ENCODE assay signal across 9 cellular contexts in the genomic region with DNA sequence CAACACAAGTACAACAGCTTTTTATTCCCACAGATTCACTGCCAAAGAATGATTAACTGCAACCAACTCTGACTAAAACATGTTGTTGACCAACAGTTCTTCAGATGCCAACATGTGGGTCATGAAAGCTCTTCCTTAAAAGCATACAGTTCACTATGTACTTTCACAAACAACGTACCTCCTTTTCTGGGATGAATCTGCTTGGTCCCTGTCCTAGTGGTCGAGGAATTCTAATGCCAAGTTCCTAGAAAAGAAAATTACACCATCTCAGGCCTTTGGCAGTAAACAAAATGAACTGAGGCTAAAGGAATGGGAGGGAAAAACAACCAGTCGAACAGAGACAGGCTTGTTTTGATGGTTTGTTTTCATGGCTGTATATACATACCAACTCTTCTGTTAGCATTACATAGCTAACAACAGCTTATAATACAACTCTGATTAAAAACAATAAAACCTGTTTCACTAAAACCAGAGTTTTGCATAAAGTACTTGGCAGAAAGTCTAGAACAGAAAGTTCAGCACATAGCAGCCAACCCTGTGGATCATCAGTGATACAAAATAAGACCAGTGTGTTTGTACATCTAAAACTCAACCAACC.
A peak's percentile ranks its signal among the peaks of the same experiment; 100 is the strongest.
DNase-seq lines count a peak whose midpoint lies in the region; ATAC-seq and TF ChIP-seq lines count a peak whose summit lies in the region.
"Had no signal": no experiment of that assay in that cellular context is flagged by ENCODE, and none has a peak within 500 bp of the region (broad histone marks: within the 10 kb centered on the region; RNA-seq: fewer than 3 reads in every experiment).

No MANE protein-coding gene starts in this region.

- in situ Hi-C loops in ACHN (cut with HindIII; ENCODE audit: low pct_ligation_motif_present, low pct_unique_long_range_greater_than_20kb, low sequenced_read_pairs), result no loop called here
- in situ Hi-C loops in KBM-7 (cut with MboI; ENCODE audit: low pct_unique_long_range_greater_than_20kb, low sequenced_read_pairs), result no loop called here

- H3K27ac ChIP-seq in VCaP (peak overlapping the region; percentile 96), uterus (peak overlapping the region; percentile 96 to 97)

- no peak for ATAC-seq in stimulated activated memory B cell treated with anti-CD40 and anti-IgM and Interleukin-4, amounts not matched to agents 10 μg/mL and 1 μg/mL and 100 μg/mL, for 72 hours

- H3K27ac Mint-ChIP-seq in stimulated activated memory B cell treated with anti-CD40 and anti-IgM and Interleukin-4, amounts not matched to agents 10 μg/mL and 1 μg/mL and 100 μg/mL, for 72 hours, result no peak overlapping the region
- H3K27ac Mint-ChIP-seq: activated CD4-positive, alpha-beta memory T cell treated with anti-CD3 and anti-CD28 coated beads for 36 hours; dendritic cell treated with granulocyte-macrophage colony-stimulating factor and Interleukin-4, amounts not matched to agents 40 ng/mL and 50 ng/mL, for 4 days had no signal

- no peak for TF ChIP-seq CTCF in VCaP (conservative IDR thresholded peaks at IDR 0.05)
- peak in 2 of 4 experiments; percentile 14 to 18 for TF ChIP-seq CTCF in uterus (IDR thresholded peaks at IDR 0.05)

- H3K4me3 ChIP-seq in uterus, result peak overlapping the region in 1 of 2 donors; percentile 1

- H3K9me3 ChIP-seq in uterus, result no peaks in the 10 kb centered on the region

- no peaks in the 10 kb centered on the region for H3K27me3 Mint-ChIP-seq in stimulated activated memory B cell treated with anti-CD40 and anti-IgM and Interleukin-4, amounts not matched to agents 10 μg/mL and 1 μg/mL and 100 μg/mL, for 72 hours
- H3K27me3 Mint-ChIP-seq: activated CD4-positive, alpha-beta memory T cell treated with anti-CD3 and anti-CD28 coated beads for 36 hours; dendritic cell treated with granulocyte-macrophage colony-stimulating factor and Interleukin-4, amounts not matched to agents 40 ng/mL and 50 ng/mL, for 4 days had no signal

- peaks cover 5% of the 10 kb centered on the region for H3K4me1 Mint-ChIP-seq in stimulated activated memory B cell treated with anti-CD40 and anti-IgM and Interleukin-4, amounts not matched to agents 10 μg/mL and 1 μg/mL and 100 μg/mL, for 72 hours

- intact Hi-C loops in uterus (cut with DNase I; ENCODE audit: low total_unique reads), result loop anchor here (10.0 kb wide), 1 partner anchor 47 kb away; no protein-coding TSS in a partner anchor

- H3K27me3 ChIP-seq in uterus, result no peaks in the 10 kb centered on the region

- peak; percentile 72 for DNase-seq in fibroblast of peridontal ligament (ENCODE audit: extremely low read depth)
- peak; percentile 35 for DNase-seq in myocyte (ENCODE audit: low read depth)
- peak in 1 of 2 donors; percentile 54 for DNase-seq in uterus
- no peak for DNase-seq in ACHN
- no peak for DNase-seq in KBM-7
- DNase-seq: activated CD4-positive, alpha-beta memory T cell treated with anti-CD3 and anti-CD28 coated beads for 36 hours had no signal

- H3K4me3 Mint-ChIP-seq in stimulated activated memory B cell treated with anti-CD40 and anti-IgM and Interleukin-4, amounts not matched to agents 10 μg/mL and 1 μg/mL and 100 μg/mL, for 72 hours, result no peak overlapping the region
- H3K4me3 Mint-ChIP-seq: activated CD4-positive, alpha-beta memory T cell treated with anti-CD3 and anti-CD28 coated beads for 36 hours; dendritic cell treated with granulocyte-macrophage colony-stimulating factor and Interleukin-4, amounts not matched to agents 40 ng/mL and 50 ng/mL, for 4 days had no signal

- H3K9me3 Mint-ChIP-seq in stimulated activated memory B cell treated with anti-CD40 and anti-IgM and Interleukin-4, amounts not matched to agents 10 μg/mL and 1 μg/mL and 100 μg/mL, for 72 hours, result no peaks in the 10 kb centered on the region
- H3K9me3 Mint-ChIP-seq: activated CD4-positive, alpha-beta memory T cell treated with anti-CD3 and anti-CD28 coated beads for 36 hours; dendritic cell treated with granulocyte-macrophage colony-stimulating factor and Interleukin-4, amounts not matched to agents 40 ng/mL and 50 ng/mL, for 4 days had no signal

- peak in 1 of 2 donors; percentile 40 for TF ChIP-seq POLR2A in uterus (IDR thresholded peaks at IDR 0.05)

- H3K36me3 ChIP-seq in uterus, result no peaks in the 10 kb centered on the region

- peaks cover 0 to 18% of the 10 kb centered on the region in 2 donors for H3K4me1 ChIP-seq in uterus

- H3K36me3 Mint-ChIP-seq in stimulated activated memory B cell treated with anti-CD40 and anti-IgM and Interleukin-4, amounts not matched to agents 10 μg/mL and 1 μg/mL and 100 μg/mL, for 72 hours, result peaks cover 19% of the 10 kb centered on the region

Comparison
In these comparisons a context has a peak if more than half of its experiments do, and no peak if none do; other contexts are left out.
1. DNase-seq: peak in fibroblast of peridontal ligament (single experiment) and myocyte (single experiment); none in ACHN (single experiment) and KBM-7 (single experiment).